Comparison of ENCODE assay signal across 11 cellular contexts in genomic region chr21:29237110-29238051, GRCh38.
DNase-seq lines count a peak whose midpoint lies in the region; ATAC-seq and TF ChIP-seq lines count a peak whose summit lies in the region.
"Had no signal": no experiment of that assay in that cellular context is flagged by ENCODE, and none has a peak within 500 bp of the region (broad histone marks: within the 10 kb centered on the region; RNA-seq: fewer than 3 reads in every experiment).

No MANE protein-coding gene starts in this region.

- peaks cover 84% of the 10 kb centered on the region for H3K4me1 Mint-ChIP-seq in dendritic cell treated with granulocyte-macrophage colony-stimulating factor and Interleukin-4, amounts not matched to agents 40 ng/mL and 50 ng/mL, for 4 days (ENCODE audit: low read depth)
- peaks cover 9% of the 10 kb centered on the region for H3K4me1 Mint-ChIP-seq in nephron progenitor cell

- H3K27me3 ChIP-seq in BLaER1 treated with 17β-estradiol and CSF1 and Interleukin-3, amounts not matched to agents 10 nM and 100 nM = no peaks in the 10 kb centered on the region

- DNase-seq in nephron progenitor cell = no peak
- DNase-seq: CD4-positive, CD25-positive, alpha-beta regulatory T cell; naive thymus-derived CD8-positive, alpha-beta T cell; NCI-H1694 had no signal

- H4K20me1 ChIP-seq in BLaER1 treated with 17β-estradiol and CSF1 and Interleukin-3, amounts not matched to agents 10 nM and 100 nM = no peaks in the 10 kb centered on the region

- H3K27ac Mint-ChIP-seq in dendritic cell treated with granulocyte-macrophage colony-stimulating factor and Interleukin-4, amounts not matched to agents 40 ng/mL and 50 ng/mL, for 4 days = peak overlapping the region; percentile 95
- H3K27ac Mint-ChIP-seq in nephron progenitor cell = peak overlapping the region; percentile 71

- no peaks in the 10 kb centered on the region for H3K9me3 Mint-ChIP-seq in dendritic cell treated with granulocyte-macrophage colony-stimulating factor and Interleukin-4, amounts not matched to agents 40 ng/mL and 50 ng/mL, for 4 days
- H3K9me3 Mint-ChIP-seq in nephron progenitor cell = no peaks in the 10 kb centered on the region
- H3K9me3 Mint-ChIP-seq: CD4-positive, CD25-positive, alpha-beta regulatory T cell; naive thymus-derived CD8-positive, alpha-beta T cell had no signal

- no peaks in the 10 kb centered on the region for H3K36me3 ChIP-seq in BLaER1 treated with 17β-estradiol and CSF1 and Interleukin-3, amounts not matched to agents 10 nM and 100 nM

- H3K27ac ChIP-seq in BLaER1 treated with 17β-estradiol and CSF1 and Interleukin-3, amounts not matched to agents 10 nM and 100 nM = peak overlapping the region in 8 of 11 experiments; percentile 63 to 94 (median 81); a peak in 16 of 22 replicates

- H3K36me3 Mint-ChIP-seq in dendritic cell treated with granulocyte-macrophage colony-stimulating factor and Interleukin-4, amounts not matched to agents 40 ng/mL and 50 ng/mL, for 4 days (ENCODE audit: low read depth) = no peaks in the 10 kb centered on the region
- no peaks in the 10 kb centered on the region for H3K36me3 Mint-ChIP-seq in nephron progenitor cell (ENCODE audit: low read depth)
- H3K36me3 Mint-ChIP-seq: CD4-positive, CD25-positive, alpha-beta regulatory T cell; naive thymus-derived CD8-positive, alpha-beta T cell had no signal

- peak overlapping the region in 7 of 11 experiments; percentile 12 to 82 (median 74); a peak in 11 of 22 replicates for H3K9ac ChIP-seq in BLaER1 treated with 17β-estradiol and CSF1 and Interleukin-3, amounts not matched to agents 10 nM and 100 nM

- no peak for TF ChIP-seq CTCF in nephron progenitor cell (IDR thresholded peaks at IDR 0.05)

- peaks cover 0 to 10% (median 0%) of the 10 kb centered on the region in 11 experiments; a peak in 5 of 22 replicates for H3K9me3 ChIP-seq in BLaER1 treated with 17β-estradiol and CSF1 and Interleukin-3, amounts not matched to agents 10 nM and 100 nM (replicated peaks in 1 of 11)

- intact Hi-C loops in dendritic cell treated with granulocyte-macrophage colony-stimulating factor and Interleukin-4, amounts not matched to agents 40 ng/mL and 50 ng/mL, for 4 days (cut with micrococcal nuclease) = loop anchor here (5.0 kb wide), 1 partner anchor 65 kb away; no protein-coding TSS in a partner anchor

- peak overlapping the region in 2 of 10 experiments; percentile 0 to 4; a peak in 3 of 20 replicates for H3K4me3 ChIP-seq in BLaER1 treated with 17β-estradiol and CSF1 and Interleukin-3, amounts not matched to agents 10 nM and 100 nM

- peak overlapping the region; percentile 26 for H3K4me3 Mint-ChIP-seq in dendritic cell treated with granulocyte-macrophage colony-stimulating factor and Interleukin-4, amounts not matched to agents 40 ng/mL and 50 ng/mL, for 4 days
- no peak overlapping the region for H3K4me3 Mint-ChIP-seq in nephron progenitor cell
- H3K4me3 Mint-ChIP-seq: CD4-positive, CD25-positive, alpha-beta regulatory T cell; naive thymus-derived CD8-positive, alpha-beta T cell had no signal

- no peaks in the 10 kb centered on the region for H3K27me3 Mint-ChIP-seq in dendritic cell treated with granulocyte-macrophage colony-stimulating factor and Interleukin-4, amounts not matched to agents 40 ng/mL and 50 ng/mL, for 4 days
- peaks cover 6% of the 10 kb centered on the region for H3K27me3 Mint-ChIP-seq in nephron progenitor cell (ENCODE audit: low read depth, poor library complexity)
- H3K27me3 Mint-ChIP-seq: CD4-positive, CD25-positive, alpha-beta regulatory T cell; naive thymus-derived CD8-positive, alpha-beta T cell had no signal

- peaks cover 23 to 100% (median 58%) of the 10 kb centered on the region in 10 experiments for H3K4me1 ChIP-seq in BLaER1 treated with 17β-estradiol and CSF1 and Interleukin-3, amounts not matched to agents 10 nM and 100 nM

- peak overlapping the region; percentile 47 to 93 (median 76) for H3K4me2 ChIP-seq in BLaER1 treated with 17β-estradiol and CSF1 and Interleukin-3, amounts not matched to agents 10 nM and 100 nM

- peak; percentile 33 for ATAC-seq in HG03354 (IDR thresholded peaks at IDR 0.05; ENCODE audit: poor library complexity, severe bottlenecking, unreplicated experiment)
- no peak for ATAC-seq in HG03045 (IDR thresholded peaks at IDR 0.05; ENCODE audit: unreplicated experiment)
- no peak for ATAC-seq in HG02571 (IDR thresholded peaks at IDR 0.05; ENCODE audit: unreplicated experiment)
- ATAC-seq in HG03442 (IDR thresholded peaks at IDR 0.05; ENCODE audit: unreplicated experiment) = no peak
- no peak for ATAC-seq in GM18870 (IDR thresholded peaks at IDR 0.05; ENCODE audit: unreplicated experiment)
- ATAC-seq: naive thymus-derived CD8-positive, alpha-beta T cell had no signal
